Comparison of ENCODE assay signal across 20 cellular contexts in the genomic region with DNA sequence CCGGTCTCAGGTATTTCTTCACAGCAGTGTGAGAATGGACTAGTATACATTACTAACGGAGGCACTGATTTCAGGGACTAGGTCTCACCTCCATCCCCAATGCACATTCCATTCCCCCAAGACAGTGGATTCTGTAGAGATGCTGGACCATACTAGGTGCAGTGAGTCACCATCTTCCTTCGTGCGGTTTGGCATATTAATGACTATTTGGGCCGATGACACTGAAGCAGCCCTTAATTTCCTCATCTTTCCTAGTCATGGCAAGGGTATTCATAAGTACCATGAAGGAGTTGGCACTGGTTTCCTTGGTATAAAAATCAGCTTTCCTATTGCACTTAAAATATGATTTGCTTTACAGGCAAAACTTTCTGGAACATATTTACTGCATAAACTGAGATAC.
A peak's percentile ranks its signal among the peaks of the same experiment; 100 is the strongest.
DNase-seq lines count a peak whose midpoint lies in the region; ATAC-seq lines count a peak whose summit lies in the region.
"Had no signal": no experiment of that assay in that cellular context is flagged by ENCODE, and none has a peak within 500 bp of the region (broad histone marks: within the 10 kb centered on the region; RNA-seq: fewer than 3 reads in every experiment).

No MANE protein-coding gene starts in this region.

- H3K27ac ChIP-seq in CD4-positive, CD25-positive, alpha-beta regulatory T cell (ENCODE audit: insufficient read depth, low read length, poor library complexity, severe bottlenecking): peak overlapping the region; percentile 43
- H3K27ac ChIP-seq: ascending aorta; BLaER1 treated with 17β-estradiol and CSF1 and Interleukin-3, amounts not matched to agents 10 nM and 100 nM; coronary artery; gastrocnemius medialis; prostate gland; suprapubic skin had no signal

- H3K4me3 ChIP-seq in CD4-positive, CD25-positive, alpha-beta regulatory T cell (ENCODE audit: low read depth, low read length): no peak overlapping the region
- H3K4me3 ChIP-seq: ascending aorta; BLaER1 treated with 17β-estradiol and CSF1 and Interleukin-3, amounts not matched to agents 10 nM and 100 nM; coronary artery; gastrocnemius medialis; GM23338; prostate gland; smooth muscle cell; suprapubic skin had no signal

- H3K36me3 ChIP-seq in CD4-positive, CD25-positive, alpha-beta regulatory T cell (ENCODE audit: control insufficient read depth, insufficient read depth, low read length): peaks cover 10% of the 10 kb centered on the region
- H3K36me3 ChIP-seq: ascending aorta, gastrocnemius medialis, prostate gland, suprapubic skin had no signal

- no peaks in the 10 kb centered on the region for H3K9me3 Mint-ChIP-seq in CD4-positive, CD25-positive, alpha-beta regulatory T cell
- peaks cover 0 to under 1% (median 0%) of the 10 kb centered on the region in 6 donors for H3K9me3 Mint-ChIP-seq in immature natural killer cell
- H3K9me3 Mint-ChIP-seq: activated T-helper 1 cell treated with anti-CD3 and anti-CD28 coated beads, Interleukin-12 subunit alpha, Interleukin-12 subunit beta, Interleukin-2, Interleukin-4 antibody, amounts not matched to agents 30 ng/mL and 10 ng/mL and 1 ng/mL, durations not matched to agents 14 hours and 24 hours and 36 hours had no signal

- no peaks in the 10 kb centered on the region for H3K27me3 Mint-ChIP-seq in CD4-positive, CD25-positive, alpha-beta regulatory T cell
- H3K27me3 Mint-ChIP-seq in T-helper 17 cell (no peaks in the 10 kb centered on the region), immature natural killer cell (ENCODE audit: low read depth in 3 of 3) (peaks cover 8 to 12% (median 9%) of the 10 kb centered on the region in 3 donors)

- H3K4me3 Mint-ChIP-seq in CD4-positive, CD25-positive, alpha-beta regulatory T cell: peak overlapping the region in 3 of 4 donors; percentile 14 to 50 (median 30)
- no peak overlapping the region for H3K4me3 Mint-ChIP-seq in T-helper 17 cell
- H3K4me3 Mint-ChIP-seq in immature natural killer cell: no peak overlapping the region
- H3K4me3 Mint-ChIP-seq: activated T-helper 1 cell treated with anti-CD3 and anti-CD28 coated beads, Interleukin-12 subunit alpha, Interleukin-12 subunit beta, Interleukin-2, Interleukin-4 antibody, amounts not matched to agents 30 ng/mL and 10 ng/mL and 1 ng/mL, durations not matched to agents 14 hours and 24 hours and 36 hours; GM23338; neural crest cell had no signal

- peak overlapping the region; percentile 77 to 85 (median 81) for H3K27ac Mint-ChIP-seq in CD4-positive, CD25-positive, alpha-beta regulatory T cell
- H3K27ac Mint-ChIP-seq in T-helper 17 cell (peak overlapping the region; percentile 94), immature natural killer cell (peak overlapping the region; percentile 96 to 100 (median 99))
- H3K27ac Mint-ChIP-seq: activated T-helper 1 cell treated with anti-CD3 and anti-CD28 coated beads, Interleukin-12 subunit alpha, Interleukin-12 subunit beta, Interleukin-2, Interleukin-4 antibody, amounts not matched to agents 30 ng/mL and 10 ng/mL and 1 ng/mL, durations not matched to agents 14 hours and 24 hours and 36 hours; GM23338 had no signal

- H3K9me3 ChIP-seq in CD4-positive, CD25-positive, alpha-beta regulatory T cell (ENCODE audit: control insufficient read depth in 2 of 2, low read length in 2 of 2): no peaks in the 10 kb centered on the region
- H3K9me3 ChIP-seq in T-helper 17 cell (ENCODE audit: control insufficient read depth, low read length, poor library complexity, severe bottlenecking): no peaks in the 10 kb centered on the region
- H3K9me3 ChIP-seq: ascending aorta, gastrocnemius medialis, prostate gland, suprapubic skin had no signal

- peaks cover 50 to 98% (median 69%) of the 10 kb centered on the region in 4 donors for H3K4me1 Mint-ChIP-seq in CD4-positive, CD25-positive, alpha-beta regulatory T cell
- H3K4me1 Mint-ChIP-seq in T-helper 17 cell (peaks cover 56% of the 10 kb centered on the region), immature natural killer cell (peaks cover 98 to 100% of the 10 kb centered on the region in 2 donors)

- no peaks in the 10 kb centered on the region for H3K27me3 ChIP-seq in CD4-positive, CD25-positive, alpha-beta regulatory T cell (ENCODE audit: control insufficient read depth, insufficient read depth, low read length)
- H3K27me3 ChIP-seq: ascending aorta; BLaER1 treated with 17β-estradiol and CSF1 and Interleukin-3, amounts not matched to agents 10 nM and 100 nM; gastrocnemius medialis; suprapubic skin had no signal

- peaks cover 53% of the 10 kb centered on the region for H3K4me1 ChIP-seq in CD4-positive, CD25-positive, alpha-beta regulatory T cell (ENCODE audit: control insufficient read depth, insufficient read depth, low read length, poor library complexity, severe bottlenecking)
- H3K4me1 ChIP-seq: prostate gland had no signal

- no peak for ATAC-seq in CD4-positive, CD25-positive, alpha-beta regulatory T cell (ENCODE audit: low read depth in 2 of 2)
- no peak for ATAC-seq in T-helper 17 cell
- ATAC-seq: gastrocnemius medialis, left cardiac atrium had no signal

- DNase-seq in CD4-positive, CD25-positive, alpha-beta regulatory T cell: no peak
- peak; percentile 59 for DNase-seq in EH (ENCODE audit: low read depth)
- no peak for DNase-seq in T-helper 17 cell
- DNase-seq in immature natural killer cell: no peak
- no peak for DNase-seq in HUDEP-2 (lab: John Stamatoyannopoulos, UW; ENCODE audit: unreplicated experiment in 76 of 76)
- DNase-seq in NOMO-1 treated with dmso at 0.1 percent for 144 hours (lab: John Stamatoyannopoulos, UW; ENCODE audit: unreplicated experiment): no peak
- DNase-seq in NCI-H2227 (lab: John Stamatoyannopoulos, UW; ENCODE audit: unreplicated experiment): no peak
- DNase-seq: gastrocnemius medialis; left cardiac atrium; NCI-H1930; stimulated activated CD4-positive, alpha-beta T cell treated with anti-CD3 and anti-CD28 coated beads, Interleukin-4, amount 100 ng/mL, for 4 hours had no signal

- H3K36me3 Mint-ChIP-seq in CD4-positive, CD25-positive, alpha-beta regulatory T cell: peaks cover 41% of the 10 kb centered on the region
- peaks cover 2% of the 10 kb centered on the region for H3K36me3 Mint-ChIP-seq in T-helper 17 cell (ENCODE audit: low read depth)
- H3K36me3 Mint-ChIP-seq in immature natural killer cell: peaks cover 15 to 24% (median 22%) of the 10 kb centered on the region in 3 donors

Comparison
In these comparisons a context has a peak if more than half of its experiments do, and no peak if none do; other contexts are left out.
1. H3K4me3 Mint-ChIP-seq: peak in CD4-positive, CD25-positive, alpha-beta regulatory T cell (3 of 4); none in T-helper 17 cell (single experiment) and immature natural killer cell (0 of 5).
2. Peak in every context shown above with its lines, with median percentiles within 50 percentile points of each other: H3K27ac Mint-ChIP-seq.